Comparison of ENCODE assay signal across 23 cellular contexts in the genomic region with DNA sequence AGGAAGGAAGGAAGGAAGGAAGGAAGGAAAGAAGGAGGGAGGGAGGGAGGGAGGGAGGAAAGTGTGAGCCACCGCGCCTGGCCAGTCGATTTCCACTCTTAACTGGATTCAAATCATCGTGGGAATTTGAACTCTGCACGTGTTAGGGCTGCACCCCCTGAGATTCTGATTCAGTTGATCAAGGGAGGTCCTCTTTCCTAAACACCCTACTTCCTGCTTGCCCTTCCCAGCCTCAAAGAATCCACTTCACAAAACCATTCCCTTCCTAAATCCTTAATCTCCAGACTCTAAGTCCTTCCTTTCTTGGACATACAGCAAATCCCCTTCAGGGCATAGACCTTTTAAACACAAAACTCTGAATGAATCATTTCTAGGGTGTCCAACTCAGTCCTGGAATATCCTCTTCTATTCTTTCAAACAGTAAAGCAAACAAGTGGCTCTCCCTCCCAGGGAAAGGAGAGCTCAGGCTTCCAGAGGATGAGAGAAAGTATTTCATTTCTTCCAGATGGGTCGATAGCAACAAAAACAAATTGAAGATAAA.
DNase-seq lines count a peak whose midpoint lies in the region; ATAC-seq and TF ChIP-seq lines count a peak whose summit lies in the region.
"Had no signal": no experiment of that assay in that cellular context is flagged by ENCODE, and none has a peak within 500 bp of the region (broad histone marks: within the 10 kb centered on the region; RNA-seq: fewer than 3 reads in every experiment).

No MANE protein-coding gene starts in this region.

- H3K27ac ChIP-seq in GM23248: no peak overlapping the region
- H3K27ac ChIP-seq in PC-3 (ENCODE audit: low read length): peak overlapping the region; percentile 92
- H3K27ac ChIP-seq in smooth muscle cell (ENCODE audit: low read depth): peak overlapping the region; percentile 79
- H3K27ac ChIP-seq: heart left ventricle, KMS-11, parathyroid adenoma, upper lobe of left lung had no signal

- no peaks in the 10 kb centered on the region for H3K79me2 ChIP-seq in GM23248 (ENCODE audit: insufficient read depth)
- H3K79me2 ChIP-seq in PC-3 (ENCODE audit: low read length): no peaks in the 10 kb centered on the region
- H3K79me2 ChIP-seq in smooth muscle cell (ENCODE audit: low read depth): no peaks in the 10 kb centered on the region
- H3K79me2 ChIP-seq: parathyroid adenoma had no signal

- CTCF ChIA-PET in PC-3 (lab: Charles Lee): interaction anchor here (0.5 kb wide), 1 partner anchor 68 kb away, joined by 5 read pairs; no protein-coding TSS in a partner anchor
- CTCF ChIA-PET in activated CD4-positive, alpha-beta memory T cell treated with anti-CD3 and anti-CD28 coated beads for 36 hours (lab: Charles Lee): no interaction called here

- TF ChIP-seq CTCF in PC-3 (conservative IDR thresholded peaks at IDR 0.05; ENCODE audit: low read depth, low read length): no peak
- no peak for TF ChIP-seq CTCF in epithelial cell of esophagus (IDR thresholded peaks at IDR 0.05; ENCODE audit: insufficient read depth, low read depth, low read length, missing control alignments)
- TF ChIP-seq CTCF in smooth muscle cell (IDR thresholded peaks at IDR 0.05; ENCODE audit: borderline replicate concordance, insufficient read depth, poor library complexity, severe bottlenecking): no peak

- H4K20me1 ChIP-seq in GM23248 (ENCODE audit: insufficient read depth) (no peaks in the 10 kb centered on the region), PC-3 (ENCODE audit: low read length) (no peaks in the 10 kb centered on the region), smooth muscle cell (ENCODE audit: low read depth) (no peaks in the 10 kb centered on the region)

- intact Hi-C loops in PC-3 (cut with micrococcal nuclease): loop anchor here (1.0 to 5.0 kb wide), 3 partner anchors 41 to 199 kb away; no protein-coding TSS in a partner anchor
- intact Hi-C loops in activated CD4-positive, alpha-beta memory T cell treated with anti-CD3 and anti-CD28 coated beads for 36 hours (cut with micrococcal nuclease): loop anchor here (1.0 kb wide), 1 partner anchor 13 kb away; no protein-coding TSS in a partner anchor

- H3K4me1 Mint-ChIP-seq in activated CD4-positive, alpha-beta memory T cell treated with anti-CD3 and anti-CD28 coated beads for 36 hours (ENCODE audit: low read depth): no peaks in the 10 kb centered on the region
- H3K4me1 Mint-ChIP-seq: activated naive CD8-positive, alpha-beta T cell treated with anti-CD3 and anti-CD28 coated beads, Interleukin-2, amount 10 ng/mL, durations not matched to agents 7 days and 5 days; CD14-positive monocyte had no signal

- H3K4me1 ChIP-seq in GM23248 (ENCODE audit: insufficient read depth) (peaks cover 15% of the 10 kb centered on the region), PC-3 (ENCODE audit: insufficient read depth, low read length) (peaks cover 37% of the 10 kb centered on the region), smooth muscle cell (ENCODE audit: low read depth) (no peaks in the 10 kb centered on the region)
- H3K4me1 ChIP-seq: heart left ventricle, upper lobe of left lung had no signal

- H3K4me3 Mint-ChIP-seq in activated CD4-positive, alpha-beta memory T cell treated with anti-CD3 and anti-CD28 coated beads for 36 hours: no peak overlapping the region
- H3K4me3 Mint-ChIP-seq: activated CD8-positive, alpha-beta T cell treated with anti-CD3 and anti-CD28 coated beads, Interleukin-2, amount 10 ng/mL, durations not matched to agents 7 days and 5 days; activated naive CD8-positive, alpha-beta T cell treated with anti-CD3 and anti-CD28 coated beads, Interleukin-2, amount 10 ng/mL, durations not matched to agents 7 days and 5 days; CD14-positive monocyte; nephron progenitor cell; stimulated activated effector memory CD8-positive, alpha-beta T cell treated with anti-CD3 and anti-CD28 coated beads, Interleukin-12 subunit alpha, Interleukin-12 subunit beta, amount 100 ng/mL, for 72 hours had no signal

- H3K9me2 ChIP-seq in GM23248 (ENCODE audit: insufficient read depth): no peaks in the 10 kb centered on the region
- no peaks in the 10 kb centered on the region for H3K9me2 ChIP-seq in PC-3 (replicated peaks; ENCODE audit: low read length)

- H3K9me3 ChIP-seq in GM23248 (ENCODE audit: low read depth) (no peaks in the 10 kb centered on the region), PC-3 (ENCODE audit: low read length) (no peaks in the 10 kb centered on the region), smooth muscle cell (replicated peaks; ENCODE audit: low read depth) (peaks cover 2% of the 10 kb centered on the region)

- H3K4me3 ChIP-seq in GM23248 (no peak overlapping the region), PC-3 (ENCODE audit: low read length) (no peak overlapping the region), epithelial cell of esophagus (ENCODE audit: low read length) (no peak overlapping the region), smooth muscle cell (no peak overlapping the region)
- H3K4me3 ChIP-seq: heart left ventricle, upper lobe of left lung had no signal

- peaks cover 11% of the 10 kb centered on the region for H3K9me3 Mint-ChIP-seq in activated CD4-positive, alpha-beta memory T cell treated with anti-CD3 and anti-CD28 coated beads for 36 hours
- H3K9me3 Mint-ChIP-seq: activated naive CD8-positive, alpha-beta T cell treated with anti-CD3 and anti-CD28 coated beads, Interleukin-2, amount 10 ng/mL, durations not matched to agents 7 days and 5 days had no signal

- H3K27ac Mint-ChIP-seq in activated CD4-positive, alpha-beta memory T cell treated with anti-CD3 and anti-CD28 coated beads for 36 hours: no peak overlapping the region
- H3K27ac Mint-ChIP-seq: activated CD8-positive, alpha-beta T cell treated with anti-CD3 and anti-CD28 coated beads, Interleukin-2, amount 10 ng/mL, durations not matched to agents 7 days and 5 days; activated naive CD8-positive, alpha-beta T cell treated with anti-CD3 and anti-CD28 coated beads, Interleukin-2, amount 10 ng/mL, durations not matched to agents 7 days and 5 days; nephron progenitor cell; stimulated activated effector memory CD8-positive, alpha-beta T cell treated with anti-CD3 and anti-CD28 coated beads, Interleukin-12 subunit alpha, Interleukin-12 subunit beta, amount 100 ng/mL, for 72 hours had no signal

- H2AFZ ChIP-seq in GM23248 (peak overlapping the region; percentile 30; the same call in 1 of the 2 replicates), PC-3 (ENCODE audit: low read length) (no peak overlapping the region), smooth muscle cell (ENCODE audit: low read depth) (no peak overlapping the region)
- H2AFZ ChIP-seq: parathyroid adenoma had no signal

- ATAC-seq in PC-3 (peak; percentile 72), GM18907 (IDR thresholded peaks at IDR 0.05; ENCODE audit: unreplicated experiment) (no peak)
- ATAC-seq: activated CD8-positive, alpha-beta T cell treated with anti-CD3 and anti-CD28 coated beads, Interleukin-2, amount 10 ng/mL, durations not matched to agents 7 days and 5 days; heart left ventricle had no signal

- no peak overlapping the region for H3K9ac ChIP-seq in GM23248
- peak overlapping the region; percentile 70 for H3K9ac ChIP-seq in PC-3 (ENCODE audit: low read length)
- no peak overlapping the region for H3K9ac ChIP-seq in smooth muscle cell (ENCODE audit: low read depth)
- H3K9ac ChIP-seq: KMS-11, parathyroid adenoma had no signal

- POLR2A ChIA-PET in PC-3 (lab: Charles Lee; ENCODE audit: unreplicated experiment): interaction anchor here (0.6 to 1.0 kb wide), 3 partner anchors 32 to 110 kb away, joined by 3 to 4 read pairs (median 4); partner anchors contain the start of gene MBOAT2
- POLR2A ChIA-PET in activated CD4-positive, alpha-beta memory T cell treated with anti-CD3 and anti-CD28 coated beads for 36 hours (lab: Charles Lee): no interaction called here

- H3K27me3 Mint-ChIP-seq in activated CD4-positive, alpha-beta memory T cell treated with anti-CD3 and anti-CD28 coated beads for 36 hours: peaks cover 17% of the 10 kb centered on the region

- DNase-seq in GM23248 (peak; percentile 23), PC-3 (peak; percentile 94), epithelial cell of esophagus (ENCODE audit: low read depth) (peak; percentile 80), smooth muscle cell (lab: John Stamatoyannopoulos, UW; ENCODE audit: unreplicated experiment) (no peak)
- DNase-seq in activated CD4-positive, alpha-beta memory T cell treated with anti-CD3 and anti-CD28 coated beads for 36 hours: no peak
- DNase-seq in stimulated activated CD4-positive, alpha-beta T cell treated with anti-CD3 and anti-CD28 coated beads, Interleukin-15, amount 100 ng/mL, for 24 hours: no peak
- DNase-seq: activated CD8-positive, alpha-beta T cell treated with anti-CD3 and anti-CD28 coated beads, Interleukin-2, amount 10 ng/mL, durations not matched to agents 7 days and 5 days; activated effector memory CD4-positive, alpha-beta T cell treated with Interleukin-2 at 50 U/mL for 16 hours; activated naive CD8-positive, alpha-beta T cell treated with anti-CD3 and anti-CD28 coated beads, Interleukin-2, amount 10 ng/mL, durations not matched to agents 7 days and 5 days; heart left ventricle; NCI-H1417 treated with DMSO at 0.1 percent for 48 hours; NCI-H748 treated with DMSO at 0.1 percent for 48 hours; nephron progenitor cell; right cardiac atrium; stimulated activated CD4-positive, alpha-beta T cell treated with anti-CD3 and anti-CD28 coated beads, Interleukin-12 subunit alpha, Interleukin-12 subunit beta, amount 100 ng/mL, for 4 hours; stimulated activated CD4-positive, alpha-beta T cell treated with anti-CD3 and anti-CD28 coated beads, Interleukin-4, amount 100 ng/mL, for 24 hours; substantia nigra had no signal

- H3K27me3 ChIP-seq in GM23248 (replicated peaks; ENCODE audit: insufficient read depth): no peaks in the 10 kb centered on the region
- H3K27me3 ChIP-seq in PC-3 (ENCODE audit: low read length): no peaks in the 10 kb centered on the region
- H3K27me3 ChIP-seq in smooth muscle cell (ENCODE audit: low read depth): no peaks in the 10 kb centered on the region
- H3K27me3 ChIP-seq: heart left ventricle, upper lobe of left lung had no signal

- no peaks in the 10 kb centered on the region for H3K36me3 ChIP-seq in GM23248 (ENCODE audit: low read depth)
- H3K36me3 ChIP-seq in PC-3 (ENCODE audit: low read depth, low read length): no peaks in the 10 kb centered on the region
- H3K36me3 ChIP-seq in smooth muscle cell (ENCODE audit: low read depth): no peaks in the 10 kb centered on the region
- H3K36me3 ChIP-seq: heart left ventricle, upper lobe of left lung had no signal

- no TSS peak for BruUV-seq in PC-3 (replicated peaks; lab: Mats Ljungman, UMichigan)

- 50 to 76% methylated on average over 3 to 6 of the region's 6 CpGs for WGBS in GM23248 (ENCODE audit: low coverage in 1 of 2, low lambda C conversion rate in 2 of 2, missing lambda C conversion rate in 2 of 2), 2 experiments
- 94% methylated on average over 6 of the region's 6 CpGs for WGBS in smooth muscle cell (ENCODE audit: low lambda C conversion rate)

- H3K4me2 ChIP-seq in GM23248 (ENCODE audit: unreplicated experiment): no peak overlapping the region
- peak overlapping the region; percentile 48 for H3K4me2 ChIP-seq in PC-3 (ENCODE audit: low read length)
- no peak overlapping the region for H3K4me2 ChIP-seq in smooth muscle cell
- H3K4me2 ChIP-seq: KMS-11 had no signal

- peaks cover 13% of the 10 kb centered on the region for H3F3A ChIP-seq in GM23248 (ENCODE audit: insufficient read depth)
- H3F3A ChIP-seq in PC-3 (ENCODE audit: low read length, unreplicated experiment): no peaks in the 10 kb centered on the region
- peaks cover 9% of the 10 kb centered on the region for H3F3A ChIP-seq in smooth muscle cell (ENCODE audit: low read depth)

- in situ Hi-C loops in GM23248 (cut with MboI): no loop called here

- H3K36me3 Mint-ChIP-seq in activated CD4-positive, alpha-beta memory T cell treated with anti-CD3 and anti-CD28 coated beads for 36 hours: no peaks in the 10 kb centered on the region
- H3K36me3 Mint-ChIP-seq: activated naive CD8-positive, alpha-beta T cell treated with anti-CD3 and anti-CD28 coated beads, Interleukin-2, amount 10 ng/mL, durations not matched to agents 7 days and 5 days; CD14-positive monocyte; stimulated activated effector memory CD8-positive, alpha-beta T cell treated with anti-CD3 and anti-CD28 coated beads, Interleukin-12 subunit alpha, Interleukin-12 subunit beta, amount 100 ng/mL, for 72 hours had no signal

Comparison
In these comparisons a context has a peak if more than half of its experiments do, and no peak if none do; other contexts are left out.
1. DNase-seq: peak in GM23248 (single experiment), PC-3 (single experiment) and epithelial cell of esophagus (single experiment); none in smooth muscle cell (single experiment), activated CD4-positive, alpha-beta memory T cell treated with anti-CD3 and anti-CD28 coated beads for 36 hours (single experiment) and stimulated activated CD4-positive, alpha-beta T cell treated with anti-CD3 and anti-CD28 coated beads, Interleukin-15, amount 100 ng/mL, for 24 hours (single experiment).